In genomic region chr7:100099452-100099851, GRCh38 we compare ENCODE assay signal across 7 cellular contexts. TPM values are rescaled to one million over a fixed set of nuclear protein-coding genes. Genes with fewer than 3 reads are reported as not detected.
A peak's percentile ranks its signal among the peaks of the same experiment; 100 is the strongest.
DNase-seq lines count a peak whose midpoint lies in the region; ATAC-seq and TF ChIP-seq lines count a peak whose summit lies in the region.

No MANE protein-coding gene starts in this region.

- no peak for TF ChIP-seq CTCF in HFF-Myc (IDR thresholded peaks at IDR 0.05; ENCODE audit: low read depth, low read length, missing control alignments)
- no peak for TF ChIP-seq CTCF in WERI-Rb-1 (IDR thresholded peaks at IDR 0.05; ENCODE audit: low read depth, low read length)
- no peak for TF ChIP-seq CTCF in fibroblast of villous mesenchyme (IDR thresholded peaks at IDR 0.05; ENCODE audit: insufficient read depth, low read depth, low read length)
- no peak for TF ChIP-seq CTCF in smooth muscle cell (IDR thresholded peaks at IDR 0.05; ENCODE audit: borderline replicate concordance, insufficient read depth, poor library complexity, severe bottlenecking)

- WGBS in smooth muscle cell (ENCODE audit: low lambda C conversion rate): 92% methylated on average over 12 of the region's 12 CpGs

- peaks cover 25% of the 10 kb centered on the region for H3K79me2 ChIP-seq in smooth muscle cell (ENCODE audit: low read depth)

- H4K20me1 ChIP-seq in smooth muscle cell (ENCODE audit: low read depth): peaks cover 14% of the 10 kb centered on the region

- H3K9ac ChIP-seq in smooth muscle cell (ENCODE audit: low read depth): peak overlapping the region; percentile 97

- peak overlapping the region; percentile 100 for H3K4me2 ChIP-seq in smooth muscle cell

- H3K36me3 ChIP-seq in WERI-Rb-1 (peaks cover 84% of the 10 kb centered on the region), smooth muscle cell (ENCODE audit: low read depth) (peaks cover 19% of the 10 kb centered on the region)

- peaks cover 15% of the 10 kb centered on the region for H3K4me1 ChIP-seq in smooth muscle cell (ENCODE audit: low read depth)

- no peaks in the 10 kb centered on the region for H3K9me3 ChIP-seq in WERI-Rb-1 (ENCODE audit: severe bottlenecking)
- no peaks in the 10 kb centered on the region for H3K9me3 ChIP-seq in smooth muscle cell (replicated peaks; ENCODE audit: low read depth)

- no peak for DNase-seq in HFF-Myc (ENCODE audit: extremely low read depth, low read depth)
- DNase-seq in WERI-Rb-1: no peak
- no peak for DNase-seq in fibroblast of villous mesenchyme (ENCODE audit: low read depth)
- no peak for DNase-seq in smooth muscle cell (lab: John Stamatoyannopoulos, UW; ENCODE audit: unreplicated experiment)
- no peak for DNase-seq in NCI-H526 (lab: John Stamatoyannopoulos, UW)
- DNase-seq in activated effector memory CD4-positive, alpha-beta T cell treated with anti-CD3 and anti-CD28 coated beads, Interleukin-2, amount 50 U/mL, for 16 hours: no peak

- H3K4me3 ChIP-seq in HFF-Myc (replicated peaks; ENCODE audit: low read depth, low read length) (peak overlapping the region; percentile 92), WERI-Rb-1 (ENCODE audit: low read depth, low read length) (peak overlapping the region; percentile 99), fibroblast of villous mesenchyme (ENCODE audit: low read depth, low read length) (peak overlapping the region; percentile 85), smooth muscle cell (peak overlapping the region; percentile 93)

- H3K27me3 ChIP-seq in WERI-Rb-1 (ENCODE audit: insufficient read depth, low read depth, severe bottlenecking): no peaks in the 10 kb centered on the region
- H3K27me3 ChIP-seq in smooth muscle cell (ENCODE audit: low read depth): no peaks in the 10 kb centered on the region

- H3K27ac ChIP-seq in WERI-Rb-1: peak overlapping the region; percentile 100
- no peak overlapping the region for H3K27ac ChIP-seq in smooth muscle cell (ENCODE audit: low read depth)

- H2AFZ ChIP-seq in smooth muscle cell (ENCODE audit: low read depth): no peak overlapping the region

- no peak for ATAC-seq in HG03354 (IDR thresholded peaks at IDR 0.05; ENCODE audit: poor library complexity, severe bottlenecking, unreplicated experiment)

- H3F3A ChIP-seq in smooth muscle cell (ENCODE audit: low read depth): peaks cover 11% of the 10 kb centered on the region

RNA-seq across cellular contexts. Expression of gene MCM7, which starts 1.7 kb away (rescaled TPM):
- total RNA-seq in fibroblast of villous mesenchyme (73.8 and 77.7 TPM in 2 replicates), smooth muscle cell (36.4 and 47.6 TPM in 2 replicates)
- polyA plus RNA-seq in smooth muscle cell: 56.9 and 59.7 TPM in 2 replicates

RNA-seq across cellular contexts. Expression of gene AP4M1, which starts 2.0 kb away (rescaled TPM):
- 16.1 and 16.4 TPM in 2 replicates for total RNA-seq in fibroblast of villous mesenchyme
- 10.1 and 18.0 TPM in 2 replicates for total RNA-seq in smooth muscle cell
- polyA plus RNA-seq in smooth muscle cell: 16.9 and 17.7 TPM in 2 replicates

RNA-seq across cellular contexts. Expression of gene COPS6, which starts 10.7 kb away (rescaled TPM):
- total RNA-seq in fibroblast of villous mesenchyme: 104 and 113 TPM in 2 replicates
- total RNA-seq in smooth muscle cell: 71.9 and 107 TPM in 2 replicates
- 251 and 259 TPM in 2 replicates for polyA plus RNA-seq in smooth muscle cell

RNA-seq across cellular contexts. Expression of gene ZNF3, which starts 17.9 kb away (rescaled TPM):
- total RNA-seq in fibroblast of villous mesenchyme: 32.2 and 32.8 TPM in 2 replicates
- 21.2 and 21.6 TPM in 2 replicates for total RNA-seq in smooth muscle cell
- 22.0 and 25.2 TPM in 2 replicates for polyA plus RNA-seq in smooth muscle cell

RNA-seq across cellular contexts. Expression of gene TAF6, which starts 19.7 kb away (rescaled TPM):
- total RNA-seq in fibroblast of villous mesenchyme (50.9 and 54.4 TPM in 2 replicates), smooth muscle cell (26.6 and 61.0 TPM in 2 replicates)
- polyA plus RNA-seq in smooth muscle cell: 78.0 and 83.9 TPM in 2 replicates
